9 cellular contexts compared by ENCODE assay signal in genomic region chr5:172059661-172060100, GRCh38. TPM values are rescaled to one million over a fixed set of nuclear protein-coding genes. Genes with fewer than 3 reads are reported as not detected.
A peak's percentile ranks its signal among the peaks of the same experiment; 100 is the strongest.
DNase-seq lines count a peak whose midpoint lies in the region; ATAC-seq and TF ChIP-seq lines count a peak whose summit lies in the region.
"Had no signal": no experiment of that assay in that cellular context is flagged by ENCODE, and none has a peak within 500 bp of the region (broad histone marks: within the 10 kb centered on the region; RNA-seq: fewer than 3 reads in every experiment).

No MANE protein-coding gene starts in this region.

- peaks cover 16% of the 10 kb centered on the region for H3K36me3 Mint-ChIP-seq in activated naive CD8-positive, alpha-beta T cell
- H3K36me3 Mint-ChIP-seq in activated naive CD8-positive, alpha-beta T cell treated with anti-CD3 and anti-CD28 coated beads, Interleukin-2, amount 50 U/mL, for 24 hours (ENCODE audit: low read depth) = peaks cover 59% of the 10 kb centered on the region

- H3K4me3 Mint-ChIP-seq in activated naive CD8-positive, alpha-beta T cell = no peak overlapping the region
- no peak overlapping the region for H3K4me3 Mint-ChIP-seq in activated naive CD8-positive, alpha-beta T cell treated with anti-CD3 and anti-CD28 coated beads, Interleukin-2, amount 50 U/mL, for 24 hours

- H3K27ac ChIP-seq in RWPE1 = no peak overlapping the region
- H3K27ac ChIP-seq in left ventricle myocardium inferior (replicated peaks) = no peak overlapping the region
- no peak overlapping the region for H3K27ac ChIP-seq in transverse colon

- DNase-seq in activated naive CD8-positive, alpha-beta T cell treated with anti-CD3 and anti-CD28 coated beads, Interleukin-2, amount 50 U/mL, for 24 hours = no peak
- DNase-seq in RWPE1 (ENCODE audit: low spot score) (peak; percentile 48), left ventricle myocardium inferior (no peak), transverse colon (no peak)
- DNase-seq in activated CD4-positive, CD25-positive, alpha-beta regulatory T cell treated with anti-CD3 and anti-CD28 coated beads, Interleukin-2, amount 50 U/mL, for 72 hours = no peak
- DNase-seq in NK-92 treated with Interleukin-12 subunit alpha and Interleukin-12 subunit beta, amount 100 ng/mL, for 24 hours (lab: John Stamatoyannopoulos, UW) = no peak
- DNase-seq: activated CD4-positive, alpha-beta T cell treated with anti-CD3 and anti-CD28 coated beads for 1 hour had no signal

- ATAC-seq in activated naive CD8-positive, alpha-beta T cell treated with anti-CD3 and anti-CD28 coated beads, Interleukin-2, amount 50 U/mL, for 24 hours = no peak
- ATAC-seq in GM21825 (IDR thresholded peaks at IDR 0.05; ENCODE audit: unreplicated experiment) = no peak

- in situ Hi-C loops in transverse colon (cut with MboI; ENCODE audit: low pct_ligation_motif_present in 1 of 4, low pct_unique_long_range_greater_than_20kb in 1 of 4, low sequenced_read_pairs in 3 of 4) = no loop called here

- CTCF ChIA-PET in RWPE1 (lab: Yijun Ruan, JAX) = interaction anchor here (0.6 to 3.0 kb wide), 22 partner anchors 9 to 1904 kb away, joined by 3 to 43 read pairs (median 4); partner anchors contain the start of genes FGF18 and STK10

- H3K4me1 Mint-ChIP-seq in activated naive CD8-positive, alpha-beta T cell (ENCODE audit: low read depth) = peaks cover 54% of the 10 kb centered on the region
- H3K4me1 Mint-ChIP-seq in activated naive CD8-positive, alpha-beta T cell treated with anti-CD3 and anti-CD28 coated beads, Interleukin-2, amount 50 U/mL, for 24 hours = peaks cover 7% of the 10 kb centered on the region

- 71% methylated on average over 5 of the region's 5 CpGs; no CpG with 5 or more reads in 1 of the 2 donors for WGBS in transverse colon (ENCODE audit: low coverage in 1 of 2), 2 donors

- H3K9me3 ChIP-seq in left ventricle myocardium inferior (replicated peaks) = no peaks in the 10 kb centered on the region
- H3K9me3 ChIP-seq in transverse colon = no peaks in the 10 kb centered on the region

- no peak for TF ChIP-seq EP300 in transverse colon (IDR thresholded peaks at IDR 0.05; ENCODE audit: low read depth)

- H3K4me1 ChIP-seq in left ventricle myocardium inferior (no peaks in the 10 kb centered on the region), transverse colon (no peaks in the 10 kb centered on the region)

- intact Hi-C loops in left ventricle myocardium inferior (cut with micrococcal nuclease) = no loop called here
- intact Hi-C loops in transverse colon (cut with DNase I; ENCODE audit: low total_unique reads) = no loop called here

- H3K36me3 ChIP-seq in left ventricle myocardium inferior (peaks cover 63% of the 10 kb centered on the region), transverse colon (peaks cover 0 to 23% (median 3%) of the 10 kb centered on the region in 4 donors)

- H3K27me3 ChIP-seq in left ventricle myocardium inferior (ENCODE audit: low read depth) = no peaks in the 10 kb centered on the region
- H3K27me3 ChIP-seq in transverse colon = no peaks in the 10 kb centered on the region

- peak overlapping the region; percentile 92 for H3K27ac Mint-ChIP-seq in activated naive CD8-positive, alpha-beta T cell
- H3K27ac Mint-ChIP-seq in activated naive CD8-positive, alpha-beta T cell treated with anti-CD3 and anti-CD28 coated beads, Interleukin-2, amount 50 U/mL, for 24 hours = no peak overlapping the region

- TF ChIP-seq CTCF in RWPE1 (conservative IDR thresholded peaks at IDR 0.05; ENCODE audit: low read depth) (peak; percentile 79), left ventricle myocardium inferior (IDR thresholded peaks at IDR 0.05; ENCODE audit: borderline replicate concordance) (peak; percentile 71), transverse colon (IDR thresholded peaks at IDR 0.05) (peak; percentile 36 to 42 (median 40))

- no peaks in the 10 kb centered on the region for H3K9me3 Mint-ChIP-seq in activated naive CD8-positive, alpha-beta T cell (ENCODE audit: low read depth)
- H3K9me3 Mint-ChIP-seq in activated naive CD8-positive, alpha-beta T cell treated with anti-CD3 and anti-CD28 coated beads, Interleukin-2, amount 50 U/mL, for 24 hours = no peaks in the 10 kb centered on the region

- H3K27me3 Mint-ChIP-seq in activated naive CD8-positive, alpha-beta T cell = no peaks in the 10 kb centered on the region
- H3K27me3 Mint-ChIP-seq in activated naive CD8-positive, alpha-beta T cell treated with anti-CD3 and anti-CD28 coated beads, Interleukin-2, amount 50 U/mL, for 24 hours = no peaks in the 10 kb centered on the region

- no peak for TF ChIP-seq POLR2A in transverse colon (IDR thresholded peaks at IDR 0.05)

- POLR2A ChIA-PET in RWPE1 (lab: Yijun Ruan, JAX; ENCODE audit: low non-redundant PET) = interaction anchor here (0.6 kb wide), 3 partner anchors 11 to 612 kb away, joined by 3 to 5 read pairs (median 4); no protein-coding TSS in a partner anchor

- H3K4me3 ChIP-seq in left ventricle myocardium inferior (no peak overlapping the region), transverse colon (no peak overlapping the region)

RNA-seq across cellular contexts. Expression of gene FBXW11, which starts 53.2 kb away (rescaled TPM):
- 69.0 TPM for total RNA-seq in left ventricle myocardium inferior
- 10 to 100 TPM; 22.8 to 44.8 (median 40.3) TPM for total RNA-seq in transverse colon
